Comparison of ENCODE assay signal across 9 cellular contexts in the genomic region with DNA sequence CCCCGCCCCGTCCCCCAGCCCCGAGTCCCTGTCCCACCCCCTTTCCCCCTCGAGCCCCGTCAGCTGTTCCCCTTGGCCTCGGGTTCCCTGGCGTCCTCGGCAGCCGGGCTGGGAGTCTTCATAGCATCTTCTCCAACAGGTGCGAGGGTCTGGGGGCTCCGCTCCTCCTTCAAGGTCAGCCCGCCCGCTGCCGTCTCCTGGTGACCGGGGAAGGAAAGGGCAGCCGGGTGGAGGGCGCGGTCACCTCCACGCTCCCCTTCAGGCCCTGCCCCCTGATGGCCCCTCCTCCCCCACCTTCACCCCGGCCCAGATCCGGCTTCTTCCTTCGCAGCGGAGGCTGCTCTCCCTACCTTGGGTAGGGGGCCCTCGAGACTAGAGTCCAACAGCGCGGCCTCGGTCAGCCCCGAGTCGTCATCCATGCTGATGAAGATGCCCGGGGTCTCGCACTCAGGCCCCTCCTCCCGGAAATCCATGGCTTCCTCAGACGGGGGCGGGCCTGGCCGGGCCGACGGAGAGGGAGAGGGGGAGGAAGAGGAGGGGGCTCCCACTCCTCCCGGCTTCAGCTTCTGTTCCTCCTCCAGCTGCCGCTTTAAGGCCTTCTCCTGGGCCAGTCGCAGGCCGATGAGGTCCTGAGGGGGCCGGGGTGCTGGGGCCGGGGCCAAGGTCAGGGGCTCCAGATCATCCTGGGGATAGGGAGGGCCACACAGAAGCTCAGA. TPM values are rescaled to one million over a fixed set of nuclear protein-coding genes. Genes with fewer than 3 reads are reported as not detected.
DNase-seq lines count a peak whose midpoint lies in the region; ATAC-seq and TF ChIP-seq lines count a peak whose summit lies in the region.
"Had no signal": no experiment of that assay in that cellular context is flagged by ENCODE, and none has a peak within 500 bp of the region (broad histone marks: within the 10 kb centered on the region; RNA-seq: fewer than 3 reads in every experiment).

No MANE protein-coding gene starts in this region.

- H2BK120ac ChIP-seq in neuronal stem cell (ENCODE audit: low read depth, low read length), result peak overlapping the region; percentile 93

- peak overlapping the region in 9 of 11 experiments; percentile 42 to 70 (median 65); a peak in 17 of 22 replicates for H3K27ac ChIP-seq in BLaER1 treated with 17β-estradiol and CSF1 and Interleukin-3, amounts not matched to agents 10 nM and 100 nM
- H3K27ac ChIP-seq in right atrium auricular region (peak overlapping the region; percentile 55 to 70), neuronal stem cell (replicated peaks; ENCODE audit: low read length) (peak overlapping the region; percentile 56)

- no peaks in the 10 kb centered on the region for H3K4me1 Mint-ChIP-seq in T-helper 17 cell

- H3K9ac ChIP-seq in BLaER1 treated with 17β-estradiol and CSF1 and Interleukin-3, amounts not matched to agents 10 nM and 100 nM, result peak overlapping the region; percentile 61 to 78 (median 73); a peak in 21 of 22 replicates
- H3K9ac ChIP-seq in neuronal stem cell (ENCODE audit: low read depth, low read length, poor library complexity), result peak overlapping the region; percentile 67

- DNase-seq in T-helper 17 cell, result no peak
- no peak for DNase-seq in right atrium auricular region (ENCODE audit: low spot score)
- DNase-seq in neuronal stem cell (ENCODE audit: low spot score), result peak; percentile 65
- DNase-seq in GM20000 (ENCODE audit: low spot score), result no peak
- no peak for DNase-seq in stimulated activated CD8-positive, alpha-beta memory T cell treated with anti-CD3 and anti-CD28 coated beads, Interleukin-4, amount 100 ng/mL, for 48 hours
- DNase-seq in COR-L47 (lab: John Stamatoyannopoulos, UW), result no peak
- DNase-seq in SIG-M5 treated with dmso at 0.1 percent for 504 hours (lab: John Stamatoyannopoulos, UW; ENCODE audit: unreplicated experiment), result no peak
- DNase-seq: activated CD4-positive, CD25-positive, alpha-beta regulatory T cell had no signal

- H3K36me3 ChIP-seq in BLaER1 treated with 17β-estradiol and CSF1 and Interleukin-3, amounts not matched to agents 10 nM and 100 nM, result peaks cover 13 to 31% (median 21%) of the 10 kb centered on the region in 11 experiments; a peak in 20 of 22 replicates
- H3K36me3 ChIP-seq in right atrium auricular region, result peaks cover 13% of the 10 kb centered on the region
- H3K36me3 ChIP-seq in neuronal stem cell (replicated peaks in 1 of 2; ENCODE audit: control insufficient read depth in 2 of 2, insufficient read depth in 2 of 2, low read length in 2 of 2), result peaks cover 7 to 24% of the 10 kb centered on the region in 2 donors

- no peaks in the 10 kb centered on the region for H3K79me1 ChIP-seq in neuronal stem cell (ENCODE audit: low read depth, low read length)

- no peak overlapping the region for H4K8ac ChIP-seq in neuronal stem cell (ENCODE audit: low read depth, low read length)

- H2AFZ ChIP-seq in neuronal stem cell (ENCODE audit: low read length), result peak overlapping the region; percentile 97

- no peaks in the 10 kb centered on the region for H3K36me3 Mint-ChIP-seq in T-helper 17 cell (ENCODE audit: low read depth)

- no peak overlapping the region for H3K27ac Mint-ChIP-seq in T-helper 17 cell

- H3K27me3 Mint-ChIP-seq in T-helper 17 cell, result peaks cover 4% of the 10 kb centered on the region

- H3K4me2 ChIP-seq in BLaER1 treated with 17β-estradiol and CSF1 and Interleukin-3, amounts not matched to agents 10 nM and 100 nM, result peak overlapping the region; percentile 82 to 94 (median 91)
- H3K4me2 ChIP-seq in neuronal stem cell (ENCODE audit: insufficient read depth, low read length, poor library complexity, severe bottlenecking), result peak overlapping the region; percentile 99

- peak overlapping the region; percentile 62 for H2BK5ac ChIP-seq in neuronal stem cell (ENCODE audit: low read length)

- no peak overlapping the region for H3K4ac ChIP-seq in neuronal stem cell (ENCODE audit: low read length)

- H3K4me1 ChIP-seq in BLaER1 treated with 17β-estradiol and CSF1 and Interleukin-3, amounts not matched to agents 10 nM and 100 nM, result peaks cover 17 to 60% (median 46%) of the 10 kb centered on the region in 10 experiments
- peaks cover 0 to 26% of the 10 kb centered on the region in 2 donors for H3K4me1 ChIP-seq in right atrium auricular region
- peaks cover 16 to 22% of the 10 kb centered on the region in 2 donors for H3K4me1 ChIP-seq in neuronal stem cell (ENCODE audit: control insufficient read depth in 2 of 2, insufficient read depth in 1 of 2, low read depth in 1 of 2, low read length in 2 of 2)

- peak overlapping the region; percentile 96 for H2AK5ac ChIP-seq in neuronal stem cell (ENCODE audit: low read depth, low read length)

- no peak for ATAC-seq in T-helper 17 cell

- no peak overlapping the region for H3K14ac ChIP-seq in neuronal stem cell (ENCODE audit: low read length)

- no CpG with 5 or more reads among the region's 43 CpGs for WGBS in neuronal stem cell (ENCODE audit: extremely low coverage in 2 of 2, insufficient read length in 2 of 2, insufficient replicate concordance in 1 of 2), 2 donors

- no peaks in the 10 kb centered on the region for H3K9me3 ChIP-seq in BLaER1 treated with 17β-estradiol and CSF1 and Interleukin-3, amounts not matched to agents 10 nM and 100 nM (replicated peaks in 1 of 11)
- H3K9me3 ChIP-seq in T-helper 17 cell (ENCODE audit: control insufficient read depth, low read length, poor library complexity, severe bottlenecking), result no peaks in the 10 kb centered on the region
- H3K9me3 ChIP-seq in right atrium auricular region, result no peaks in the 10 kb centered on the region
- no peaks in the 10 kb centered on the region for H3K9me3 ChIP-seq in neuronal stem cell (replicated peaks in 1 of 2; ENCODE audit: control insufficient read depth in 2 of 2, insufficient read depth in 1 of 2, low read depth in 1 of 2, low read length in 2 of 2)

- H4K20me1 ChIP-seq in BLaER1 treated with 17β-estradiol and CSF1 and Interleukin-3, amounts not matched to agents 10 nM and 100 nM, result peaks cover 12 to 59% (median 33%) of the 10 kb centered on the region in 11 experiments; a peak in 18 of 22 replicates

- peak overlapping the region; percentile 32 to 74 (median 62) for H3K4me3 ChIP-seq in BLaER1 treated with 17β-estradiol and CSF1 and Interleukin-3, amounts not matched to agents 10 nM and 100 nM
- H3K4me3 ChIP-seq in right atrium auricular region, result peak overlapping the region; percentile 46 to 55
- H3K4me3 ChIP-seq in neuronal stem cell (ENCODE audit: low read length in 2 of 2), result peak overlapping the region; percentile 56 to 73

- TF ChIP-seq CTCF in right atrium auricular region (IDR thresholded peaks at IDR 0.05) (no peak), GM20000 (IDR thresholded peaks at IDR 0.05; ENCODE audit: extremely low read depth, missing control alignments) (no peak)

- peak overlapping the region; percentile 89 for H3K23ac ChIP-seq in neuronal stem cell (ENCODE audit: low read depth, low read length, poor library complexity)

- H3K18ac ChIP-seq in neuronal stem cell (ENCODE audit: low read length), result peak overlapping the region; percentile 93

- H2BK12ac ChIP-seq in neuronal stem cell (ENCODE audit: low read length), result no peak overlapping the region

- no peak overlapping the region for H4K91ac ChIP-seq in neuronal stem cell (ENCODE audit: low read depth, low read length, poor library complexity)

- H3K27me3 ChIP-seq in BLaER1 treated with 17β-estradiol and CSF1 and Interleukin-3, amounts not matched to agents 10 nM and 100 nM, result peaks cover 0 to 18% (median 0%) of the 10 kb centered on the region in 11 experiments; a peak in 3 of 22 replicates
- H3K27me3 ChIP-seq in right atrium auricular region (no peaks in the 10 kb centered on the region), neuronal stem cell (ENCODE audit: control insufficient read depth in 3 of 3, insufficient read depth in 3 of 3, low read depth in 1 of 3, low read length in 3 of 3) (peaks cover 0 to 8% (median 0%) of the 10 kb centered on the region in 3 experiments)

- peak overlapping the region; percentile 86 for H2BK15ac ChIP-seq in neuronal stem cell (ENCODE audit: low read length)

- peak overlapping the region; percentile 19 for H3K4me3 Mint-ChIP-seq in T-helper 17 cell

RNA-seq across cellular contexts. Expression of gene RSPH6A, which starts 0.6 kb away (rescaled TPM):
- total RNA-seq in T-helper 17 cell (under 1 TPM; 0.10 to 0.34 TPM), right atrium auricular region (not detected)
- polyA plus RNA-seq in neuronal stem cell (2013, experiment 1 of 2), result not detected
- polyA plus RNA-seq in neuronal stem cell (2013, experiment 2 of 2), result 0.03 TPM

RNA-seq across cellular contexts. Expression of gene DMWD, which starts 23.0 kb away (rescaled TPM):
- total RNA-seq in T-helper 17 cell (10 to 100 TPM; 28.3 to 49.1 TPM), right atrium auricular region (10 to 100 TPM; 41.5 to 55.9 TPM)
- 36.3 TPM for polyA plus RNA-seq in neuronal stem cell (2013, experiment 1 of 2)
- 35.8 TPM for polyA plus RNA-seq in neuronal stem cell (2013, experiment 2 of 2)

RNA-seq across cellular contexts. Expression of gene DMPK, which starts 33.4 kb away (rescaled TPM):
- total RNA-seq in T-helper 17 cell (10 to 100 TPM; 18.7 to 35.8 TPM), right atrium auricular region (100 to 1,000 TPM; 107 to 214 TPM)
- polyA plus RNA-seq in neuronal stem cell (2013, experiment 1 of 2), result 29.4 TPM
- 28.6 TPM for polyA plus RNA-seq in neuronal stem cell (2013, experiment 2 of 2)

RNA-seq across cellular contexts. Expression of gene SIX5, which starts 46.6 kb away (rescaled TPM):
- total RNA-seq in T-helper 17 cell (under 1 TPM; 0.42 to 0.44 TPM), right atrium auricular region (10 to 100 TPM in 1 of 2 donors, 1 to 10 TPM in 1; 9.3 to 18.6 TPM)
- polyA plus RNA-seq in neuronal stem cell (2013, experiment 1 of 2), result 34.8 TPM
- 34.5 TPM for polyA plus RNA-seq in neuronal stem cell (2013, experiment 2 of 2)

RNA-seq across cellular contexts. Expression of gene SYMPK, which starts 47.3 kb away (rescaled TPM):
- total RNA-seq in T-helper 17 cell (10 to 100 TPM; 75.5 to 81.6 TPM), right atrium auricular region (10 to 100 TPM; 16.4 to 20.6 TPM)
- polyA plus RNA-seq in neuronal stem cell (2013, experiment 1 of 2), result 58.0 TPM
- 59.5 TPM for polyA plus RNA-seq in neuronal stem cell (2013, experiment 2 of 2)
